In the genomic region with DNA sequence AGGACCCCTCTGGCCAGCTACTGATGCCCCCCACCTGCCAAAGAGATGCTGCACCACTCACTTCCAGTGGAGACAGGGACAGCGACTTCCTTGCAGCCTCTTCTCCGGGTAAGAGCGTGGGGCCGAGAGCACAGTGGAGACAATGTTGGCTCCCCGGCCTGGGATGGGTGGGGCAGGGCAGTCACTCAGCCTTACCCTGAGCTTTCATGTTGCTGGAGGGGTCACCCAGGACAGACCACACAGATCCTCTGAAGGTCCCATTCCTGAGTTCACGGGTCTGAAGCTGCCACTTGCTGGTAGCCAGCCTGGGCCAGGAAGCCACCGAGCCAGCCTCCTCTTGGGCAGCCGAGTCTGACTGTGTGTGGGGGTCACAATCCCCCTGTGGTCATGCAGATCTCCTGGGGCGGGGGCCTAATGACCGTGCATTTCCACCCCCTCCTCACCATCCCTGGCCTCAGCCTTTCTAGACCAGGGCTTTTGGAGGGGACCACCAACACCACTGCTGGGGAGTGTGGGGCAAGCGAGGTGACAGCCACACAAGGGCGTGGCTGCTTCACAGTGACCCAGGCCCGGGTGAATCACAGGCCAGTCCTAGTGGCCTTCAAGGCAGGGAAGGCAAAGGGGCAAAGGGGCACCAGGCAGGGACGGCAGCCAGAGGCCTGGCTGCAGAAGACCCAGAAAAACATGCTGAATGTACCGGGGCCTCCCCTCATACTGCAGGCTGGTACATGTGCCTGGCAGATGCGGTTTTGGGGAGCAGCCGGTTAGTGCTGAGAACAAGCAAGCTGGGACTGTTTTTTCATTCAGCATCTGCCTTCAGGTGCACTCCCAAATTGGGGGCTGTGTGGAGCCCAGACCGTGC, we compare ENCODE assay signal across 13 cellular contexts. TPM values are rescaled to one million over a fixed set of nuclear protein-coding genes. Genes with fewer than 3 reads are reported as not detected.
DNase-seq lines count a peak whose midpoint lies in the region; ATAC-seq, FAIRE-seq and TF ChIP-seq lines count a peak whose summit lies in the region.
"Had no signal": no experiment of that assay in that cellular context is flagged by ENCODE, and none has a peak within 500 bp of the region (broad histone marks: within the 10 kb centered on the region; RNA-seq: fewer than 3 reads in every experiment).

No MANE protein-coding gene starts in this region.

- H3K27me3 ChIP-seq in HCT116 (ENCODE audit: insufficient read depth, low read length) = no peaks in the 10 kb centered on the region
- H3K27me3 ChIP-seq in brain microvascular endothelial cell (replicated peaks) = no peaks in the 10 kb centered on the region
- H3K27me3 ChIP-seq in layer of hippocampus (ENCODE audit: control insufficient read depth, insufficient read depth, low read length) = no peaks in the 10 kb centered on the region

- DNase-seq in HCT116 (ENCODE audit: low read depth, low spot score) = no peak
- DNase-seq in brain microvascular endothelial cell = no peak
- no peak for DNase-seq in natural killer cell treated with Interleukin-12 subunit alpha and Interleukin-12 subunit beta and Interleukin-15 and Interleukin-18, amount 100 ng/mL, for 72 hours (ENCODE audit: low spot score)
- DNase-seq in glutamatergic neuron = no peak
- DNase-seq in GM12892 (ENCODE audit: insufficient read length) = no peak
- DNase-seq: activated T-cell treated with anti-CD3 and anti-CD28 coated beads for 4 hours; central memory CD4-positive, alpha-beta T cell; occipital lobe had no signal

- H3K36me3 Mint-ChIP-seq in natural killer cell treated with Interleukin-12 subunit alpha and Interleukin-12 subunit beta and Interleukin-15 and Interleukin-18, amount 100 ng/mL, for 72 hours = no peaks in the 10 kb centered on the region
- H3K36me3 Mint-ChIP-seq in glutamatergic neuron (ENCODE audit: unreplicated experiment) = no peaks in the 10 kb centered on the region

- TF ChIP-seq POLR2A in HCT116 (IDR thresholded peaks at IDR 0.05; ENCODE audit: borderline replicate concordance, extremely low read depth, insufficient read depth, insufficient read length) (no peak), GM12892 (IDR thresholded peaks at IDR 0.05; ENCODE audit: low read depth, low read length) (no peak; the same call in 1 of the 2 replicates)

- H3K9ac ChIP-seq in HCT116 (ENCODE audit: low read length) = no peak overlapping the region

- H3K9me3 ChIP-seq in HCT116 (ENCODE audit: control insufficient read depth in 1 of 2, insufficient read depth in 1 of 2, low read depth in 1 of 2, low read length in 2 of 2) = no peaks in the 10 kb centered on the region

- no peaks in the 10 kb centered on the region for H4K20me1 ChIP-seq in HCT116 (ENCODE audit: insufficient read depth)

- H3K9me3 Mint-ChIP-seq in natural killer cell treated with Interleukin-12 subunit alpha and Interleukin-12 subunit beta and Interleukin-15 and Interleukin-18, amount 100 ng/mL, for 72 hours = no peaks in the 10 kb centered on the region
- H3K9me3 Mint-ChIP-seq in glutamatergic neuron (ENCODE audit: unreplicated experiment) = peaks cover 1% of the 10 kb centered on the region

- CTCF ChIA-PET in HCT116 (lab: Charles Lee) = interaction anchor here (3.6 kb wide), 1 partner anchor 10 kb away, joined by 16 read pairs; the partner anchor contains the start of gene TAF1C

- H3K4me1 Mint-ChIP-seq in natural killer cell treated with Interleukin-12 subunit alpha and Interleukin-12 subunit beta and Interleukin-15 and Interleukin-18, amount 100 ng/mL, for 72 hours (ENCODE audit: low read depth in 2 of 2) = peaks cover 5 to 7% of the 10 kb centered on the region in 2 donors
- peaks cover 1% of the 10 kb centered on the region for H3K4me1 Mint-ChIP-seq in glutamatergic neuron (ENCODE audit: low read depth, unreplicated experiment)

- peaks cover 0 to 18% of the 10 kb centered on the region in 2 experiments; a peak in 3 of 4 replicates for H3K4me1 ChIP-seq in HCT116 (ENCODE audit: control insufficient read depth in 1 of 2, insufficient read depth in 2 of 2, low read length in 2 of 2)

- intact Hi-C loops in HCT116 (cut with micrococcal nuclease) = no loop called here

- peaks cover 2 to 14% of the 10 kb centered on the region in 2 donors for H3K27me3 Mint-ChIP-seq in natural killer cell treated with Interleukin-12 subunit alpha and Interleukin-12 subunit beta and Interleukin-15 and Interleukin-18, amount 100 ng/mL, for 72 hours
- peaks cover 2% of the 10 kb centered on the region for H3K27me3 Mint-ChIP-seq in glutamatergic neuron (ENCODE audit: unreplicated experiment)

- H3K27ac ChIP-seq in HCT116 (ENCODE audit: low read depth, low read length) = no peak overlapping the region
- H3K27ac ChIP-seq in brain microvascular endothelial cell = peak overlapping the region; percentile 42
- H3K27ac ChIP-seq in layer of hippocampus (ENCODE audit: low read depth, low read length) = peak overlapping the region; percentile 81
- H3K27ac ChIP-seq in skin epidermis = peak overlapping the region in 18 of 21 experiments; percentile 9 to 83 (median 67)

- no peak overlapping the region for H2AFZ ChIP-seq in HCT116 (ENCODE audit: low read depth, low read length, poor library complexity, severe bottlenecking)

- no peaks in the 10 kb centered on the region for H3K9me2 ChIP-seq in HCT116 (ENCODE audit: insufficient read depth)

- H3K4me2 ChIP-seq in HCT116 (ENCODE audit: low read length) = no peak overlapping the region

- ATAC-seq in HCT116 (peak; percentile 13; the same call in 1 of the 2 replicates), HG03460 (IDR thresholded peaks at IDR 0.05; ENCODE audit: unreplicated experiment) (no peak)
- ATAC-seq in natural killer cell treated with Interleukin-12 subunit alpha and Interleukin-12 subunit beta and Interleukin-15 and Interleukin-18, amount 100 ng/mL, for 72 hours = no peak

- no peak for TF ChIP-seq CTCF in HCT116 (IDR thresholded peaks at IDR 0.05 in 2 of 3, conservative IDR thresholded peaks at IDR 0.05 in 1 of 3; ENCODE audit: borderline replicate concordance in 1 of 3, insufficient read depth in 1 of 3, low read depth in 2 of 3, low read length in 2 of 3)
- TF ChIP-seq CTCF in brain microvascular endothelial cell (IDR thresholded peaks at IDR 0.05; ENCODE audit: low read depth, low read length, missing control alignments) = no peak
- no peak for TF ChIP-seq CTCF in glutamatergic neuron (IDR thresholded peaks at IDR 0.05; ENCODE audit: partially characterized antibody, unreplicated experiment)

- peaks cover 16 to 17% of the 10 kb centered on the region in 2 experiments; a peak in 3 of 4 replicates for H3K36me3 ChIP-seq in HCT116 (ENCODE audit: control insufficient read depth in 1 of 2, insufficient read depth in 2 of 2, low read length in 2 of 2)
- peaks cover 23% of the 10 kb centered on the region for H3K36me3 ChIP-seq in brain microvascular endothelial cell (replicated peaks)

- H3K4me3 ChIP-seq in HCT116 (replicated peaks in 1 of 2; ENCODE audit: low read depth in 1 of 2, low read length in 2 of 2) (no peak overlapping the region), brain microvascular endothelial cell (ENCODE audit: low read depth, low read length) (no peak overlapping the region), skin epidermis (no peak overlapping the region)

- no peak for FAIRE-seq in GM12892 (lab: Jason Lieb, UNC)

- no peak for TF ChIP-seq RAD21 in HCT116 (IDR thresholded peaks at IDR 0.05; ENCODE audit: low read depth)

- POLR2A ChIA-PET in HCT116 (lab: Charles Lee) = interaction anchor here (1.5 kb wide), 1 partner anchor 11 kb away, joined by 3 read pairs; the partner anchor contains the start of gene TAF1C

- H3K4me3 Mint-ChIP-seq in natural killer cell treated with Interleukin-12 subunit alpha and Interleukin-12 subunit beta and Interleukin-15 and Interleukin-18, amount 100 ng/mL, for 72 hours = no peak overlapping the region
- H3K4me3 Mint-ChIP-seq in glutamatergic neuron (ENCODE audit: unreplicated experiment) = no peak overlapping the region

- in situ Hi-C loops in brain microvascular endothelial cell (cut with HindIII; ENCODE audit: low pct_ligation_motif_present, low sequenced_read_pairs) = no loop called here

- no peaks in the 10 kb centered on the region for H3K79me2 ChIP-seq in HCT116 (ENCODE audit: insufficient read depth, low read length)

- RAD21 ChIA-PET in HCT116 (lab: Charles Lee; ENCODE audit: low non-redundant PET in 1 of 2, low total read pairs in 2 of 2, uncharacterized antibody in 2 of 2, unreplicated experiment in 2 of 2) = no interaction called here

- no TSS peak for BruUV-seq in HCT116 (replicated peaks; lab: Mats Ljungman, UMichigan)

- H3K27ac Mint-ChIP-seq in natural killer cell treated with Interleukin-12 subunit alpha and Interleukin-12 subunit beta and Interleukin-15 and Interleukin-18, amount 100 ng/mL, for 72 hours = no peak overlapping the region
- H3K27ac Mint-ChIP-seq in glutamatergic neuron (ENCODE audit: unreplicated experiment) = no peak overlapping the region

TF ChIP-seq in HCT116, 20 proteins besides CTCF, POLR2A, EP300 and RAD21 (continues in another document):
- TF ChIP-seq POLR2AphosphoS5 (IDR thresholded peaks at IDR 0.05; ENCODE audit: low read depth, low read length) = peak; percentile 35; the same call in 1 of the 2 replicates

RNA-seq across cellular contexts. Expression of gene TAF1C, which starts 10.4 kb away (rescaled TPM):
- total RNA-seq in HCT116 (2021; ENCODE audit: unreplicated experiment) = 76.3 TPM
- 43.4 and 52.0 TPM in 2 replicates for polyA plus RNA-seq in HCT116 (2012)
- 10 to 100 TPM; 50.4 to 92.3 TPM for total RNA-seq in natural killer cell treated with Interleukin-12 subunit alpha and Interleukin-12 subunit beta and Interleukin-15 and Interleukin-18, amount 100 ng/mL, for 72 hours
- total RNA-seq in glutamatergic neuron (ENCODE audit: unreplicated experiment) = 74.7 TPM
- polyA plus RNA-seq in GM12892 (2012; ENCODE audit: missing spikeins) = 15.1 TPM

RNA-seq across cellular contexts. Expression of gene ADAD2, which starts 14.5 kb away (rescaled TPM):
- not detected for total RNA-seq in HCT116 (2021; ENCODE audit: unreplicated experiment)
- not detected in 2 replicates for polyA plus RNA-seq in HCT116 (2012)
- not detected for total RNA-seq in natural killer cell treated with Interleukin-12 subunit alpha and Interleukin-12 subunit beta and Interleukin-15 and Interleukin-18, amount 100 ng/mL, for 72 hours
- not detected for total RNA-seq in glutamatergic neuron (ENCODE audit: unreplicated experiment)
- not detected for polyA plus RNA-seq in GM12892 (2012; ENCODE audit: missing spikeins)
- total RNA-seq: NCI-H460; occipital lobe; T-helper 1 cell treated with Interleukin-12 subunit alpha and Interleukin-12 subunit beta and Interleukin-4 antibody, amounts not matched to agents 30 ng/mL and 1 ng/mL, for 36 hours had no signal

RNA-seq across cellular contexts. Expression of gene DNAAF1, which starts 31.3 kb away (rescaled TPM):
- 0.30 TPM for total RNA-seq in HCT116 (2021; ENCODE audit: unreplicated experiment)
- polyA plus RNA-seq in HCT116 (2012) = 0.35 and 0.44 TPM in 2 replicates
- not detected for total RNA-seq in natural killer cell treated with Interleukin-12 subunit alpha and Interleukin-12 subunit beta and Interleukin-15 and Interleukin-18, amount 100 ng/mL, for 72 hours
- total RNA-seq in glutamatergic neuron (ENCODE audit: unreplicated experiment) = 0.56 TPM
- 0.47 TPM for polyA plus RNA-seq in GM12892 (2012; ENCODE audit: missing spikeins)
- total RNA-seq: NCI-H460; T-helper 1 cell treated with Interleukin-12 subunit alpha and Interleukin-12 subunit beta and Interleukin-4 antibody, amounts not matched to agents 30 ng/mL and 1 ng/mL, for 36 hours had no signal

RNA-seq across cellular contexts. Expression of gene HSDL1, which starts 31.4 kb away (rescaled TPM):
- total RNA-seq in HCT116 (2021; ENCODE audit: unreplicated experiment) (35.8 TPM), glutamatergic neuron (ENCODE audit: unreplicated experiment) (81.7 TPM)
- 13.5 and 22.0 TPM in 2 replicates for polyA plus RNA-seq in HCT116 (2012)
- 10 to 100 TPM in 1 of 2 donors, 1 to 10 TPM in 1; 7.3 to 21.0 TPM for total RNA-seq in natural killer cell treated with Interleukin-12 subunit alpha and Interleukin-12 subunit beta and Interleukin-15 and Interleukin-18, amount 100 ng/mL, for 72 hours
- polyA plus RNA-seq in GM12892 (2012; ENCODE audit: missing spikeins) = 7.3 TPM

RNA-seq across cellular contexts. Expression of gene MBTPS1, which starts 59.7 kb away (rescaled TPM):
- total RNA-seq in HCT116 (2021; ENCODE audit: unreplicated experiment) (111 TPM), glutamatergic neuron (ENCODE audit: unreplicated experiment) (105 TPM)
- 65.5 and 68.4 TPM in 2 replicates for polyA plus RNA-seq in HCT116 (2012)
- total RNA-seq in natural killer cell treated with Interleukin-12 subunit alpha and Interleukin-12 subunit beta and Interleukin-15 and Interleukin-18, amount 100 ng/mL, for 72 hours = 10 to 100 TPM; 65.4 to 83.4 TPM
- 24.6 TPM for polyA plus RNA-seq in GM12892 (2012; ENCODE audit: missing spikeins)
